Comparison of ENCODE assay signal across 8 cellular contexts in the genomic region with DNA sequence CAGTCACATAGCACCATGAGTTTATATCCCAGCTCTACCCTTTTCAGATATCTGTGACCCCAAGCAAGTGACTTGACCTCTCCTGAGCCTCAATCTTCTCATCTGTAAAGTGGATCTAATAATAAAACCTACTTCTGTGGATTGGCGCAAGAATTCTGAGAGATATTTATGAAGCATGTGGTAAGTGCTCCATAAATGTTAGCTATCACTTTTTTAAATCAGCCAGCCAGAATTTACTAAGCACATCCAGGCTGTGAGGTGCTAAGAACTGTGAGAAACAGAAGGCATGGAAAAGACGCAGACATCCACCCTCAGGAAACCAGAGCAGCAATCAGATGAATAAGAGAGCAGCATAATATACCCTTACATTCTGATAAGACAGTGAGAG. TPM values are rescaled to one million over a fixed set of nuclear protein-coding genes. Genes with fewer than 3 reads are reported as not detected.
DNase-seq lines count a peak whose midpoint lies in the region; ATAC-seq, FAIRE-seq and TF ChIP-seq lines count a peak whose summit lies in the region.

No MANE protein-coding gene starts in this region.

- no peak overlapping the region for H2BK120ac ChIP-seq in mesendoderm (ENCODE audit: low read depth, low read length)

- H3K36me3 Mint-ChIP-seq in osteocyte (ENCODE audit: unreplicated experiment) = peaks cover 3% of the 10 kb centered on the region

- H3K27me3 ChIP-seq in HUES48 (ENCODE audit: control insufficient read depth, insufficient read depth, low read length) (peaks cover 23% of the 10 kb centered on the region), bronchial epithelial cell (ENCODE audit: control insufficient read depth, insufficient read depth, low read length) (no peaks in the 10 kb centered on the region), mesendoderm (ENCODE audit: insufficient read depth, low read length, poor library complexity) (no peaks in the 10 kb centered on the region)

- H2AK5ac ChIP-seq in mesendoderm (ENCODE audit: low read length) = no peak overlapping the region

- H3K56ac ChIP-seq in mesendoderm (ENCODE audit: low read length) = peak overlapping the region; percentile 87

- H3K9ac ChIP-seq in HUES48 (ENCODE audit: low read depth, low read length) (peak overlapping the region; percentile 69), mesendoderm (ENCODE audit: low read length) (peak overlapping the region; percentile 72)

- no peak overlapping the region for H2BK15ac ChIP-seq in mesendoderm (replicated peaks; ENCODE audit: low read depth)

- no peak overlapping the region for H2BK5ac ChIP-seq in mesendoderm (ENCODE audit: low read length)

- H3K27me3 Mint-ChIP-seq in osteocyte (ENCODE audit: unreplicated experiment) = no peaks in the 10 kb centered on the region

- no peaks in the 10 kb centered on the region for H3K79me2 ChIP-seq in mesendoderm (ENCODE audit: control insufficient read depth, insufficient read depth, low read length)

- no peaks in the 10 kb centered on the region for H3K9me3 ChIP-seq in HUES48 (ENCODE audit: control insufficient read depth, insufficient read depth, low read length)

- FAIRE-seq in bronchial epithelial cell (lab: Jason Lieb, UNC) = no peak

- no peaks in the 10 kb centered on the region for H3K79me1 ChIP-seq in mesendoderm (ENCODE audit: low read length)

- H3K9me3 Mint-ChIP-seq in osteocyte (ENCODE audit: unreplicated experiment) = peaks cover 4% of the 10 kb centered on the region

- no peak overlapping the region for H3K4me3 Mint-ChIP-seq in osteocyte (ENCODE audit: unreplicated experiment)

- no peak overlapping the region for H4K8ac ChIP-seq in mesendoderm (ENCODE audit: low read depth, low read length)

- H3K27ac ChIP-seq in HUES48 (ENCODE audit: low read depth, low read length) (peak overlapping the region; percentile 66), mesendoderm (ENCODE audit: low read depth, low read length) (no peak overlapping the region)

- H3K23ac ChIP-seq in mesendoderm (ENCODE audit: low read length) = no peak overlapping the region

- DNase-seq in AG09309 (ENCODE audit: low read depth) (no peak), bronchial epithelial cell (ENCODE audit: low read depth) (no peak), mesendoderm (no peak), kidney glomerular epithelial cell (lab: John Stamatoyannopoulos, UW) (no peak), osteocyte (ENCODE audit: extremely low spot score, unreplicated experiment) (no peak), cerebellar cortex (ENCODE audit: low spot score) (no peak)

- H3K4me3 ChIP-seq in AG09309 (ENCODE audit: control insufficient read depth, low read depth, low read length) = peak overlapping the region; percentile 96
- H3K4me3 ChIP-seq in HUES48 (ENCODE audit: low read depth, low read length) = peak overlapping the region; percentile 81
- H3K4me3 ChIP-seq in bronchial epithelial cell (ENCODE audit: low read depth, low read length) = peak overlapping the region; percentile 49
- H3K4me3 ChIP-seq in mesendoderm (ENCODE audit: low read length) = peak overlapping the region; percentile 59

- TF ChIP-seq CTCF in AG09309 (IDR thresholded peaks at IDR 0.05; ENCODE audit: control insufficient read depth, insufficient read depth, low read depth, low read length, missing control alignments) (no peak), bronchial epithelial cell (IDR thresholded peaks at IDR 0.05; ENCODE audit: insufficient read depth, low read length, severe bottlenecking) (no peak), osteocyte (IDR thresholded peaks at IDR 0.05) (no peak)

- H3K4me1 Mint-ChIP-seq in osteocyte (ENCODE audit: unreplicated experiment) = peaks cover 9% of the 10 kb centered on the region

- H3K4me2 ChIP-seq in mesendoderm (ENCODE audit: low read length) = peak overlapping the region; percentile 63

- no CpG with 5 or more reads among the region's 2 CpGs for WGBS in mesendoderm (ENCODE audit: extremely low coverage, insufficient coverage, low lambda C conversion rate)

- H3K18ac ChIP-seq in mesendoderm (ENCODE audit: low read length) = peak overlapping the region; percentile 3

- H3K36me3 ChIP-seq in HUES48 (ENCODE audit: control insufficient read depth, insufficient read depth, low read length) (0 out of 2 replicates have a peak, but pooled peaks cover 3% of the 10 kb centered on the region), bronchial epithelial cell (ENCODE audit: control insufficient read depth, insufficient read depth, low read length) (no peaks in the 10 kb centered on the region), mesendoderm (ENCODE audit: control insufficient read depth, insufficient read depth, low read length) (no peaks in the 10 kb centered on the region)

- no peak for ATAC-seq in GM19397 (IDR thresholded peaks at IDR 0.05; ENCODE audit: unreplicated experiment)

- no peak overlapping the region for H4K5ac ChIP-seq in mesendoderm (ENCODE audit: low read length)

- H3K4me1 ChIP-seq in HUES48 (ENCODE audit: control insufficient read depth, insufficient read depth, low read length) = peaks cover 7% of the 10 kb centered on the region
- H3K4me1 ChIP-seq in mesendoderm (ENCODE audit: control insufficient read depth, low read depth, low read length) = peaks cover 6% of the 10 kb centered on the region

- no peak overlapping the region for H3K27ac Mint-ChIP-seq in osteocyte (ENCODE audit: unreplicated experiment)

- H3K4ac ChIP-seq in mesendoderm (ENCODE audit: low read depth, low read length) = no peak overlapping the region

RNA-seq across cellular contexts. Expression of gene C20orf96, which starts 0.9 kb away (rescaled TPM):
- 0.64 and 0.79 TPM in 2 replicates for total RNA-seq in bronchial epithelial cell
- 8.2 TPM for polyA plus RNA-seq in mesendoderm (2013, experiment 1 of 2)
- polyA plus RNA-seq in mesendoderm (2013, experiment 2 of 2) = 8.2 TPM
- total RNA-seq in osteocyte = 17.6 and 19.9 TPM in 2 replicates

RNA-seq across cellular contexts. Expression of gene ZCCHC3, which starts 7.7 kb away (rescaled TPM):
- total RNA-seq in bronchial epithelial cell (9.7 and 11.1 TPM in 2 replicates), osteocyte (22.4 and 22.7 TPM in 2 replicates)
- 26.5 TPM for polyA plus RNA-seq in mesendoderm (2013, experiment 1 of 2)
- polyA plus RNA-seq in mesendoderm (2013, experiment 2 of 2) = 26.9 TPM

RNA-seq across cellular contexts. Expression of gene DEFB132, which starts 32.2 kb away (rescaled TPM):
- total RNA-seq in bronchial epithelial cell (not detected in 2 replicates), osteocyte (not detected in 2 replicates)
- not detected for polyA plus RNA-seq in mesendoderm (2013, experiment 1 of 2)
- polyA plus RNA-seq in mesendoderm (2013, experiment 2 of 2) = not detected

RNA-seq across cellular contexts. Expression of gene SOX12, which starts 35.7 kb away (rescaled TPM):
- total RNA-seq in bronchial epithelial cell (0.90 and 3.4 TPM in 2 replicates), osteocyte (30.8 and 31.7 TPM in 2 replicates)
- 15.5 TPM for polyA plus RNA-seq in mesendoderm (2013, experiment 1 of 2)
- 15.5 TPM for polyA plus RNA-seq in mesendoderm (2013, experiment 2 of 2)

RNA-seq across cellular contexts. Expression of gene NRSN2, which starts 57.2 kb away (rescaled TPM):
- total RNA-seq in bronchial epithelial cell (2.1 and 4.4 TPM in 2 replicates), osteocyte (47.3 and 57.7 TPM in 2 replicates)
- polyA plus RNA-seq in mesendoderm (2013, experiment 1 of 2) = 10.5 TPM
- polyA plus RNA-seq in mesendoderm (2013, experiment 2 of 2) = 10.6 TPM

Comparison
In these comparisons a context has a peak if more than half of its experiments do, and no peak if none do; other contexts are left out.
1. RNA of gene C20orf96, which starts 0.9 kb away (total RNA-seq): 17.6 to 19.9 TPM in osteocyte; 0.64 to 0.79 TPM in bronchial epithelial cell; every median in the first group is over 10 times any median in the second.
2. Peak in every context shown above with its lines, with median percentiles within 50 percentile points of each other: H3K4me3 ChIP-seq.